In the genomic region with DNA sequence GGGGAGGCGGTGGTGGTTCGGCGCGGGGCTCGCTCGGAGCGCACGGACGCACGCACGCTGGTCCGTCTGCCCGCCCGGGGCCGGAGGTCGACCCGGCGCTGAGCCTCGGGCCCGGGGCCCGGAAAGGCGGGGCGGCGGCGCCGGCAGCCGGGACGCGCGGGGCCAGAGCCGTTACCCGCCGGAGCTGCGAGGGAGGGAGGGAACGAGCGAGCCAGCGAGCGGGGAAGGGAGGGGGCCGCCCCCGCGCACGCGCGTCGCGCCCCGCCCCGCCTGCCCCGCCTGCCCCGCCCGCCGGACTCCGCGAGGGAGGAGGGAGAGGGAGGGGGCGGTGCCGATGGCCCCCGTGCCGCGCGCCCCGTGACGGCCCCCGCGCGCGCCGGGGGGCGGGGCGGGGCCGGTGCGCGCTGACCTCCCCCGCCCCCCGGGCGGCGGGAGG, we compare ENCODE assay signal across 8 cellular contexts. TPM values are rescaled to one million over a fixed set of nuclear protein-coding genes. Genes with fewer than 3 reads are reported as not detected.
DNase-seq lines count a peak whose midpoint lies in the region; ATAC-seq and TF ChIP-seq lines count a peak whose summit lies in the region.

No MANE protein-coding gene starts in this region.

- peaks cover 55% of the 10 kb centered on the region for H3K36me3 Mint-ChIP-seq in stimulated activated effector memory CD8-positive, alpha-beta T cell treated with anti-CD3 and anti-CD28 coated beads, Interleukin-12 subunit alpha, Interleukin-12 subunit beta, amount 100 ng/mL, for 72 hours

- peaks cover 27% of the 10 kb centered on the region for H3K4me1 Mint-ChIP-seq in stimulated activated effector memory CD8-positive, alpha-beta T cell treated with anti-CD3 and anti-CD28 coated beads, Interleukin-12 subunit alpha, Interleukin-12 subunit beta, amount 100 ng/mL, for 72 hours

- no peaks in the 10 kb centered on the region for H3K9me3 Mint-ChIP-seq in stimulated activated effector memory CD8-positive, alpha-beta T cell treated with anti-CD3 and anti-CD28 coated beads, Interleukin-12 subunit alpha, Interleukin-12 subunit beta, amount 100 ng/mL, for 72 hours

- DNase-seq in AG20443 (ENCODE audit: low spot score) (peak; percentile 98), NCI-H2227 treated with DMSO at 0.1 percent for 48 hours (lab: John Stamatoyannopoulos, UW) (peak; percentile 90), epithelial cell of esophagus (ENCODE audit: low read depth) (peak; percentile 77), mucosa of gallbladder (ENCODE audit: low spot score) (peak; percentile 74)
- peak; percentile 66 to 77 for DNase-seq in activated CD4-positive, alpha-beta T cell treated with anti-CD3 and anti-CD28 coated beads, Interleukin-2, amount 50 U/mL, for 4 hours
- peak in 1 of 2 donors; percentile 73 for DNase-seq in stimulated activated effector memory CD8-positive, alpha-beta T cell treated with anti-CD3 and anti-CD28 coated beads, Interleukin-12 subunit alpha, Interleukin-12 subunit beta, amount 100 ng/mL, for 72 hours (ENCODE audit: low spot score in 2 of 2)

- no peak for TF ChIP-seq CTCF in epithelial cell of esophagus (IDR thresholded peaks at IDR 0.05; ENCODE audit: insufficient read depth, low read depth, low read length, missing control alignments)

- peak overlapping the region; percentile 84 for H3K4me3 Mint-ChIP-seq in stimulated activated effector memory CD8-positive, alpha-beta T cell treated with anti-CD3 and anti-CD28 coated beads, Interleukin-12 subunit alpha, Interleukin-12 subunit beta, amount 100 ng/mL, for 72 hours

- ATAC-seq in GM18517 (IDR thresholded peaks at IDR 0.05; ENCODE audit: unreplicated experiment) (peak; percentile 9), HG02981 (IDR thresholded peaks at IDR 0.05; ENCODE audit: unreplicated experiment) (peak; percentile 25)
- peak; percentile 33 for ATAC-seq in stimulated activated effector memory CD8-positive, alpha-beta T cell treated with anti-CD3 and anti-CD28 coated beads, Interleukin-12 subunit alpha, Interleukin-12 subunit beta, amount 100 ng/mL, for 72 hours

- no peak overlapping the region for H3K27ac Mint-ChIP-seq in stimulated activated effector memory CD8-positive, alpha-beta T cell treated with anti-CD3 and anti-CD28 coated beads, Interleukin-12 subunit alpha, Interleukin-12 subunit beta, amount 100 ng/mL, for 72 hours

- H3K4me3 ChIP-seq in epithelial cell of esophagus (ENCODE audit: low read length) = no peak overlapping the region

RNA-seq across cellular contexts. Expression of a gene that starts 15.0 kb away (rescaled TPM):
- 93.4 TPM for total RNA-seq in mucosa of gallbladder

RNA-seq across cellular contexts. Expression of a gene that starts 17.8 kb away (rescaled TPM):
- 0.75 TPM for total RNA-seq in mucosa of gallbladder

RNA-seq across cellular contexts. Expression of a gene that starts 18.3 kb away (rescaled TPM):
- total RNA-seq in mucosa of gallbladder = 28.6 TPM

RNA-seq across cellular contexts. Expression of a gene that starts 29.0 kb away (rescaled TPM):
- 0.63 TPM for total RNA-seq in mucosa of gallbladder

RNA-seq across cellular contexts. Expression of a gene that starts 29.2 kb away (rescaled TPM):
- 68.3 TPM for total RNA-seq in mucosa of gallbladder
